In the genomic region with DNA sequence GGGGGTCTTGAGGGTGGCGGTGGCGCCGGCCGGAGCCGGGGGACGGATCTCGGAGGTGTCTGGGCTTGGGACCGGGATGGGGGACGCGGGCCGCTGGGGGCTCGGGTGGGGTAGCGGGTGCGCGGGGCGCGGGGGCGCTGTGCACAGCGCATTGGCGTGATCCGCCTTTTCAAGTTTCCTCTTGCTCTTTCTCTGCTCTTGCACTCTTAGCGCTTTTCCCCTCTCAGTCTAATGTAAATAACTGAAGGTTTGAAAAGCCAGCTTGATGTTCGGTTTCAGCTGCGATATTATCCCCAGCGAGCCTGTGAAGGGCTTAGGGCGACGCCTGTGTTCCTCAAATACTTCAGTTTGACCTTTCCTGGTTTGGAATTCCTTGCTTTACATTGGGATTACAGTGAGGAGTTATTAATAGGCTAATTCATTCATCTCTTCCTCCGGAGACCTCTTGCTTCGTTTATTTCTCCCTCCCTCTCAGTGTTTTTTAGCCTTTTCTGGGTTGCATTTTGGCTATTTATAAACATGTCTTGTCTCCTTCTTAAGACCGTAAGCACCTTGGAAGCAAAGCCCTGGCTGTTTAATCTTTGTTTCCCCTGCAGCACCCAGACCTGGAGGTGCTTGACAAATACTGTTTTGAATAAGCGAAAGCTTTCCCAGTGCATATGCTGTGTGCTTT, we compare ENCODE assay signal across 8 cellular contexts. TPM values are rescaled to one million over a fixed set of nuclear protein-coding genes. Genes with fewer than 3 reads are reported as not detected.
DNase-seq lines count a peak whose midpoint lies in the region; ATAC-seq and TF ChIP-seq lines count a peak whose summit lies in the region.

No MANE protein-coding gene starts in this region.

- no peaks in the 10 kb centered on the region for H3K36me3 ChIP-seq in right lobe of liver

- H3K27ac Mint-ChIP-seq in T-helper 17 cell (peak overlapping the region; percentile 93), chondrocyte (ENCODE audit: unreplicated experiment) (peak overlapping the region; percentile 88)

- TF ChIP-seq POLR2A in right lobe of liver (IDR thresholded peaks at IDR 0.05): no peak

- H3K36me3 Mint-ChIP-seq in T-helper 17 cell (ENCODE audit: low read depth) (peaks cover 4% of the 10 kb centered on the region), chondrocyte (ENCODE audit: low read depth) (peaks cover 6% of the 10 kb centered on the region)

- H3K4me3 ChIP-seq in right lobe of liver: peak overlapping the region; percentile 60 to 77 (median 74)

- H3K27me3 Mint-ChIP-seq in T-helper 17 cell (no peaks in the 10 kb centered on the region), chondrocyte (ENCODE audit: low read depth) (no peaks in the 10 kb centered on the region)

- peak overlapping the region; percentile 65 to 95 (median 95) for H3K27ac ChIP-seq in right lobe of liver

- H3K4me1 ChIP-seq in right lobe of liver: peaks cover 0 to 31% (median 10%) of the 10 kb centered on the region in 4 donors

- H3K9me3 ChIP-seq in T-helper 17 cell (ENCODE audit: control insufficient read depth, low read length, poor library complexity, severe bottlenecking) (no peaks in the 10 kb centered on the region), right lobe of liver (no peaks in the 10 kb centered on the region)

- intact Hi-C loops in right lobe of liver (cut with DNase I): no loop called here

- under 1% methylated on average over 15 of the region's 31 CpGs for WGBS in right lobe of liver (ENCODE audit: insufficient coverage, low coverage, low lambda C conversion rate, missing lambda C conversion rate)

- no peaks in the 10 kb centered on the region for H3K27me3 ChIP-seq in right lobe of liver

- H3K4me3 Mint-ChIP-seq in T-helper 17 cell (peak overlapping the region; percentile 96), chondrocyte (ENCODE audit: unreplicated experiment) (peak overlapping the region; percentile 90)

- H3K4me1 Mint-ChIP-seq in T-helper 17 cell (peaks cover 29% of the 10 kb centered on the region), chondrocyte (ENCODE audit: low read depth) (peaks cover 38% of the 10 kb centered on the region)

- H3K9me3 Mint-ChIP-seq in chondrocyte (ENCODE audit: low read depth): peaks cover 11% of the 10 kb centered on the region

- peak; percentile 16 for DNase-seq in DMS153 treated with DMSO at 0.1 percent for 48 hours (lab: John Stamatoyannopoulos, UW; ENCODE audit: unreplicated experiment)
- DNase-seq in T-helper 17 cell: peak in 2 of 3 donors; percentile 21 to 31
- DNase-seq in chondrocyte (ENCODE audit: low spot score): no peak
- no peak for DNase-seq in right lobe of liver
- DNase-seq in stimulated activated CD8-positive, alpha-beta memory T cell treated with anti-CD3 and anti-CD28 coated beads, Interleukin-2, amount 100 ng/mL, for 48 hours (ENCODE audit: low read depth in 2 of 2): peak; percentile 21 to 34
- no peak for DNase-seq in inferior parietal cortex (ENCODE audit: extremely low spot score)

- ATAC-seq in GM19455 (IDR thresholded peaks at IDR 0.05; ENCODE audit: unreplicated experiment): peak; percentile 60
- ATAC-seq in HG03571 (IDR thresholded peaks at IDR 0.05; ENCODE audit: unreplicated experiment): peak; percentile 44
- peak; percentile 74 for ATAC-seq in T-helper 17 cell
- peak; percentile 5 to 23 (median 9) for ATAC-seq in right lobe of liver

- peak; percentile 61 for TF ChIP-seq CTCF in chondrocyte (IDR thresholded peaks at IDR 0.05)
- TF ChIP-seq CTCF in right lobe of liver (IDR thresholded peaks at IDR 0.05): no peak

RNA-seq across cellular contexts. Expression of gene RAB4A, which starts 0.7 kb away (rescaled TPM):
- total RNA-seq in T-helper 17 cell (10 to 100 TPM; 34.3 to 47.2 TPM), chondrocyte (43.4 to 62.4 TPM (median 58.6 TPM) in 3 replicates), right lobe of liver (10 to 100 TPM; 23.3 to 66.4 (median 50.0) TPM)

Comparison
In these comparisons a context has a peak if more than half of its experiments do, and no peak if none do; other contexts are left out.
1. DNase-seq: peak in DMS153 treated with DMSO at 0.1 percent for 48 hours (single experiment), T-helper 17 cell (2 of 3) and stimulated activated CD8-positive, alpha-beta memory T cell treated with anti-CD3 and anti-CD28 coated beads, Interleukin-2, amount 100 ng/mL, for 48 hours (2 of 2); none in chondrocyte (single experiment), right lobe of liver (0 of 3) and inferior parietal cortex (single experiment).
2. ATAC-seq: peak in every context shown above with its lines; median percentile 74 in T-helper 17 cell; 60 in GM19455; 44 in HG03571; 9 in right lobe of liver.